ENCODE assay signal across 14 cellular contexts in the genomic region with DNA sequence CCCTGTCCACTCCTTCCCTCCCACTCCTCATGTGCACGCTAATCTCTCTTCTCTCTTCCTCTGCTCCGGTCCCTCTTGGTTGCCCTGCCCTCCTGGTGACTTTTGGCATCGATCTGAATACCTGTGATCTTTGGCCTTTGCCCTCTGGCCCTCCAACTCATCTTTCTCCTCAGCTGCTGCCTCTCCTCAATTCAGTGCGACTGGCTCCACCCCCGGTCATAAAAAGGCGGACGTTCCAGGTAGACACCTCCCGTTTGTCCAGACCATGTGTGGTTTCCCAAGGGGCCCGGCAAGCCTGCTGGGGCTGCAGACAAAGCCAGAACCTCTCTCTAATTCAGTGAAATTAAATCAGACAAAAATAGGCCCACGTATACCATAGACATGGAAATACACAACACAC.
"Had no signal": no experiment of that assay in that cellular context is flagged by ENCODE, and none has a peak within 500 bp of the region (broad histone marks: within the 10 kb centered on the region; RNA-seq: fewer than 3 reads in every experiment).

No MANE protein-coding gene starts in this region.

- DNase-seq: activated CD4-positive, alpha-beta T cell treated with anti-CD3 and anti-CD28 coated beads for 36 hours; activated CD4-positive, alpha-beta T cell treated with anti-CD3 and anti-CD28 coated beads, Interleukin-2, amount 50 U/mL, for 48 hours; activated gamma-delta T cell treated with Interleukin-2 at 50 U/mL for 16 hours; effector CD8-positive, alpha-beta T cell; left lung; naive B cell; retina; T-helper 2 cell; trophoblast cell had no signal

- H3K36me3 ChIP-seq: esophagus muscularis mucosa, left lung, neutrophil had no signal

- FAIRE-seq: endothelial cell of umbilical vein, islet of Langerhans had no signal

- H3K4me3 ChIP-seq: esophagus muscularis mucosa, left lung had no signal

- H3K9me3 ChIP-seq: esophagus muscularis mucosa, left lung, neutrophil had no signal

- H3K27ac ChIP-seq: esophagus muscularis mucosa, left lung, neutrophil had no signal

- H3K27me3 ChIP-seq: esophagus muscularis mucosa, left lung, neutrophil had no signal

- ATAC-seq: activated CD4-positive, alpha-beta T cell treated with anti-CD3 and anti-CD28 coated beads for 36 hours; left lung; WTC11 had no signal
